In the genomic region with DNA sequence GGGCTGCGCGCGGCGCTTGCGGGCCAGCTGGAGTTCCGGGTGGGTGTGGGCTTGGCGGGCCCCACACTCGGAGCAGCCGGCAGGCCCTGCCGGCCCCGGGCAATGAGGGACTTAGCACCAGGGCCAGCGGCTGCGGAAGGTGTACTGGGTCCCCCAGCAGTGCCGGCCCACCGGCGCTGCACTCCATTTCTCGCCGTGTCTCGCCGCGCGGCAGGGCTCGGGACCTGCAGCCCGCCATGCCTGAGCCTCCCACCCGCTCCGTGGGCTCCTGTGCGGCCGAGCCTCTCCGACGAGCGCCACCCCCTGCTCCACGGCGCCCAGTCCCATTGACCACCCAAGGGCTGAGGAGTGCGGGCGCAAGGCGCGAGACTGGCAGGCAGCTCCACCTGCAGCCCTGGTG, we compare ENCODE assay signal across 5 cellular contexts. TPM values are rescaled to one million over a fixed set of nuclear protein-coding genes. Genes with fewer than 3 reads are reported as not detected.
"Had no signal": no experiment of that assay in that cellular context is flagged by ENCODE, and none has a peak within 500 bp of the region (broad histone marks: within the 10 kb centered on the region; RNA-seq: fewer than 3 reads in every experiment).

No MANE protein-coding gene starts in this region.

RNA-seq across cellular contexts. Expression of a gene that starts 14.0 kb away (rescaled TPM):
- total RNA-seq: OCI-LY7 had no signal

RNA-seq across cellular contexts. Expression of a gene that starts 18.9 kb away (rescaled TPM):
- total RNA-seq: MCF 10A, OCI-LY7, Right ventricle myocardium inferior, SJCRH30, SK-MEL-5 had no signal

RNA-seq across cellular contexts. Expression of a gene that starts 23.8 kb away (rescaled TPM):
- total RNA-seq: SK-MEL-5 had no signal

RNA-seq across cellular contexts. Expression of a gene that starts 27.2 kb away (rescaled TPM):
- total RNA-seq: OCI-LY7 had no signal
